ENCODE assay signal across 9 cellular contexts in genomic region chr3:25592510-25592968, GRCh38.
DNase-seq lines count a peak whose midpoint lies in the region; ATAC-seq and TF ChIP-seq lines count a peak whose summit lies in the region.
"Had no signal": no experiment of that assay in that cellular context is flagged by ENCODE, and none has a peak within 500 bp of the region (broad histone marks: within the 10 kb centered on the region; RNA-seq: fewer than 3 reads in every experiment).

No MANE protein-coding gene starts in this region.

- no peak overlapping the region for H3K27ac ChIP-seq in epithelial cell of prostate

- H3K36me3 Mint-ChIP-seq in immature natural killer cell = peaks cover 3 to 16% (median 6%) of the 10 kb centered on the region in 3 donors
- H3K36me3 Mint-ChIP-seq in CD14-positive monocyte = peaks cover 6 to 15% of the 10 kb centered on the region in 2 donors

- no peak for TF ChIP-seq CTCF in GM10266 (IDR thresholded peaks at IDR 0.05; ENCODE audit: control insufficient read depth, insufficient read depth, low read depth, missing control alignments)
- TF ChIP-seq CTCF in omental fat pad (IDR thresholded peaks at IDR 0.05) = no peak
- TF ChIP-seq CTCF in CD14-positive monocyte (IDR thresholded peaks at IDR 0.05) = no peak

- H3K4me1 Mint-ChIP-seq in immature natural killer cell (peaks cover 11 to 12% of the 10 kb centered on the region in 2 donors), CD14-positive monocyte (peaks cover 8% of the 10 kb centered on the region)

- H3K27ac Mint-ChIP-seq in immature natural killer cell = peak overlapping the region in 2 of 6 donors; percentile 6 to 49
- H3K27ac Mint-ChIP-seq in CD14-positive monocyte = no peak overlapping the region
- H3K27ac Mint-ChIP-seq: IgD-negative memory B cell had no signal

- H3K4me3 Mint-ChIP-seq in immature natural killer cell (no peak overlapping the region), CD14-positive monocyte (no peak overlapping the region)
- H3K4me3 Mint-ChIP-seq: IgD-negative memory B cell had no signal

- DNase-seq in GM10266 (ENCODE audit: extremely low spot score) (peak; percentile 3), MV-4-11 (lab: John Stamatoyannopoulos, UW) (peak; percentile 56), epithelial cell of prostate (ENCODE audit: low read depth, low spot score) (peak; percentile 40), omental fat pad (ENCODE audit: low spot score) (no peak), immature natural killer cell (no peak), CD14-positive monocyte (ENCODE audit: low spot score) (no peak), NCI-H187 (lab: John Stamatoyannopoulos, UW) (no peak)

- intact Hi-C loops in CD14-positive monocyte (cut with micrococcal nuclease) = loop anchor here in 1 of 2 donors (10.0 kb wide), 1 partner anchor 908 kb away; no protein-coding TSS in a partner anchor

- H3K27me3 Mint-ChIP-seq in immature natural killer cell (ENCODE audit: low read depth in 3 of 3) (no peaks in the 10 kb centered on the region), CD14-positive monocyte (ENCODE audit: low read depth in 3 of 3) (no peaks in the 10 kb centered on the region)
- H3K27me3 Mint-ChIP-seq: IgD-negative memory B cell had no signal

- H3K9me3 Mint-ChIP-seq in immature natural killer cell = no peaks in the 10 kb centered on the region
- peaks cover 0 to 2% (median 0%) of the 10 kb centered on the region in 7 donors for H3K9me3 Mint-ChIP-seq in CD14-positive monocyte

- ATAC-seq in omental fat pad (ENCODE audit: low FRiP score) = peak; percentile 76
- no peak for ATAC-seq in HG03457 (IDR thresholded peaks at IDR 0.05; ENCODE audit: unreplicated experiment)

Comparison
In these comparisons a context has a peak if more than half of its experiments do, and no peak if none do; other contexts are left out.
1. DNase-seq: peak in GM10266 (single experiment), MV-4-11 (single experiment) and epithelial cell of prostate (single experiment); none in omental fat pad (single experiment), immature natural killer cell (0 of 3), CD14-positive monocyte (single experiment) and NCI-H187 (0 of 2).